ENCODE assay signal across 13 cellular contexts in the genomic region with DNA sequence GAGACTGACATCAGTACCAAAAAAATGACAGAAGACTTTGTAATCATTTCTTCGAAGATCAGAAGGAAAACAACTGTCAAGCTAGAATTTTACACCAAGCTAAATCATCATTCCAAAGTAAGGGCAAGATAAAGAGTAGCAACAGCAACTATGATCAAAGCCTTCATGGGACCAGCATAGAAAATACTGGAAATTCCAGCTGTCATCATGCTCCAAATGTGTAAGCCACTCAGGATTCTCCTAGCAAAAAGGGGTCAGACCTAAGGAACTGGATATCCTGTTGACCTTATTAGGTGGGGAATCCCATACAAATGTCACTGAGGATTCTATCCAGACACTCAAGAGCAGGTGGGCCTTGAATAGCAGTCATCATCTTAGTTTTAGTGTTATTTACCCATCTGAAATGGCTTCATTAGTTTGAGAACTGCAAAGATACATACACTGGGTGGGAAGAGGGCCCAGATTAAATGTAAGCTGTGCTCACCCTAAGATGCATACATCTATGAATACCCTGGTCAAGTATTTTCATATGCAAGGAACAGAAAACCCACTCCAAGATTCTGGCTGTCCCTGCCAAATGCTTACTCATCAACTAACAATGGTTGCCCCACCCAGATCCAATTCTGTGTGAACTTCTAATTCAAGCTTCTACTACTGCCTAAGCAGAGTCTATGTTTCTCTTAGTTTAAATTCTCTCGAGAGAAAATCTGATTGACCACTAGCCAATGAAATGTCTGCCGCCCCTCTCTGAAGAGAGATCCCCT. TPM values are rescaled to one million over a fixed set of nuclear protein-coding genes. Genes with fewer than 3 reads are reported as not detected.
DNase-seq lines count a peak whose midpoint lies in the region; ATAC-seq and TF ChIP-seq lines count a peak whose summit lies in the region.
"Had no signal": no experiment of that assay in that cellular context is flagged by ENCODE, and none has a peak within 500 bp of the region (broad histone marks: within the 10 kb centered on the region; RNA-seq: fewer than 3 reads in every experiment).

No MANE protein-coding gene starts in this region.

- H3K27me3 ChIP-seq in RWPE2 (ENCODE audit: insufficient read depth, poor library complexity, severe bottlenecking) (no peaks in the 10 kb centered on the region), psoas muscle (ENCODE audit: insufficient read depth in 3 of 3, low read length in 2 of 3) (no peaks in the 10 kb centered on the region)

- H3K27ac ChIP-seq in RWPE2 (ENCODE audit: poor library complexity, severe bottlenecking) (peak overlapping the region; percentile 36), psoas muscle (no peak overlapping the region)

- peak; percentile 86 for ATAC-seq in RWPE2 (ENCODE audit: low read depth)
- ATAC-seq in psoas muscle = no peak
- no peak for ATAC-seq in HG03095 (IDR thresholded peaks at IDR 0.05; ENCODE audit: unreplicated experiment)
- ATAC-seq in GM21825 (IDR thresholded peaks at IDR 0.05; ENCODE audit: unreplicated experiment) = no peak

- H3K4me3 ChIP-seq in RWPE2 (ENCODE audit: severe bottlenecking) = no peak overlapping the region
- H3K4me3 ChIP-seq in fibroblast of mammary gland (ENCODE audit: control insufficient read depth, low read depth, low read length) = no peak overlapping the region
- no peak overlapping the region for H3K4me3 ChIP-seq in skeletal muscle cell (ENCODE audit: low read depth, low read length)
- H3K4me3 ChIP-seq in psoas muscle = no peak overlapping the region

- no peak for TF ChIP-seq CTCF in RWPE2 (IDR thresholded peaks at IDR 0.05; ENCODE audit: poor library complexity, severe bottlenecking)
- TF ChIP-seq CTCF in fibroblast of mammary gland (conservative IDR thresholded peaks at IDR 0.05; ENCODE audit: control insufficient read depth, insufficient read depth, low read depth, low read length) = no peak
- TF ChIP-seq CTCF in psoas muscle (IDR thresholded peaks at IDR 0.05) = no peak

- no peaks in the 10 kb centered on the region for H3K36me3 ChIP-seq in RWPE2 (ENCODE audit: low read depth)
- no peaks in the 10 kb centered on the region for H3K36me3 ChIP-seq in psoas muscle (ENCODE audit: insufficient read depth in 1 of 2, low read depth in 1 of 2)

- 70 to 83% (median 74%) methylated on average over 3 of the region's 3 CpGs for WGBS in psoas muscle, 3 donors

- H3K9me3 ChIP-seq in RWPE2 (ENCODE audit: severe bottlenecking) (no peaks in the 10 kb centered on the region), psoas muscle (no peaks in the 10 kb centered on the region)

- DNase-seq in GM03348 (ENCODE audit: low spot score) (peak; percentile 70), RWPE2 (ENCODE audit: low spot score) (no peak), fibroblast of mammary gland (ENCODE audit: low read depth) (peak; percentile 92), skeletal muscle cell (ENCODE audit: low read depth) (peak; percentile 82), KG1 (lab: John Stamatoyannopoulos, UW) (no peak), psoas muscle (no peak)
- DNase-seq: activated effector memory CD4-positive, alpha-beta T cell treated with Interleukin-2 at 50 U/mL for 16 hours; NCI-H1048; NCI-H446 treated with DMSO at 0.1 percent for 48 hours had no signal

- H3K4me1 ChIP-seq in RWPE2 (ENCODE audit: insufficient read depth, poor library complexity, severe bottlenecking) (peaks cover 26% of the 10 kb centered on the region), psoas muscle (no peaks in the 10 kb centered on the region)

- intact Hi-C loops in psoas muscle (cut with DNase I) = no loop called here

RNA-seq across cellular contexts. Expression of a gene that starts 33.5 kb away (rescaled TPM):
- not detected for total RNA-seq in psoas muscle
- under 1 TPM in 1 of 3 donors, not detected in 2; 0.03 TPM for polyA plus RNA-seq in psoas muscle
- total RNA-seq: epithelial cell of proximal tubule; T-helper 1 cell treated with Interleukin-12 subunit alpha and Interleukin-12 subunit beta and Interleukin-4 antibody, amounts not matched to agents 30 ng/mL and 1 ng/mL, for 36 hours had no signal

Comparison
In these comparisons a context has a peak if more than half of its experiments do, and no peak if none do; other contexts are left out.
1. DNase-seq: peak in GM03348 (single experiment), fibroblast of mammary gland (single experiment) and skeletal muscle cell (single experiment); none in RWPE2 (single experiment), KG1 (single experiment) and psoas muscle (0 of 2).